Comparison of ENCODE assay signal across 8 cellular contexts in genomic region chr7:130921391-130922180, GRCh38.
DNase-seq lines count a peak whose midpoint lies in the region; ATAC-seq, FAIRE-seq and TF ChIP-seq lines count a peak whose summit lies in the region.

No MANE protein-coding gene starts in this region.

- H3K27ac ChIP-seq in ascending aorta (peak overlapping the region; percentile 89 to 94), kidney (ENCODE audit: low read depth in 2 of 2, low read length in 2 of 2) (peak overlapping the region; percentile 94 to 95), spleen (peak overlapping the region in 7 of 8 donors; percentile 67 to 76 (median 72))

- no peak for TF ChIP-seq CTCF in ascending aorta (IDR thresholded peaks at IDR 0.05)
- no peak for TF ChIP-seq CTCF in kidney (IDR thresholded peaks at IDR 0.05; ENCODE audit: borderline replicate concordance, extremely low read depth, insufficient read depth)
- TF ChIP-seq CTCF in spleen (IDR thresholded peaks at IDR 0.05 in 8 of 11, conservative IDR thresholded peaks at IDR 0.05 in 3 of 11): no peak

- no peaks in the 10 kb centered on the region for H3K27me3 ChIP-seq in ascending aorta
- H3K27me3 ChIP-seq in spleen (replicated peaks in 1 of 7): no peaks in the 10 kb centered on the region

- no peaks in the 10 kb centered on the region for H3K9me3 ChIP-seq in ascending aorta
- H3K9me3 ChIP-seq in kidney (ENCODE audit: control insufficient read depth in 1 of 2, low read length in 2 of 2): no peaks in the 10 kb centered on the region
- no peaks in the 10 kb centered on the region for H3K9me3 ChIP-seq in spleen

- WGBS in spleen, 5 donors: 56 to 86% (median 78%) methylated on average over 14 to 23 of the region's 23 CpGs

- FAIRE-seq in kidney (lab: Jason Lieb, UNC): no peak

- peak overlapping the region; percentile 70 to 72 for H3K9ac ChIP-seq in kidney (ENCODE audit: low read length in 2 of 2)

- TF ChIP-seq POLR2A in spleen (IDR thresholded peaks at IDR 0.05): no peak

- ATAC-seq in GM18517 (IDR thresholded peaks at IDR 0.05; ENCODE audit: unreplicated experiment) (no peak), GM21367 (IDR thresholded peaks at IDR 0.05; ENCODE audit: unreplicated experiment) (no peak)

- H3K36me3 ChIP-seq in ascending aorta: no peaks in the 10 kb centered on the region
- H3K36me3 ChIP-seq in kidney (ENCODE audit: control insufficient read depth in 1 of 2, insufficient read depth in 2 of 2, low read length in 2 of 2): peaks cover 2 to 7% of the 10 kb centered on the region in 2 donors
- H3K36me3 ChIP-seq in spleen: peaks cover 0 to 54% (median 11%) of the 10 kb centered on the region in 6 donors

- H3K4me3 ChIP-seq in ascending aorta: peak overlapping the region; percentile 31 to 56
- peak overlapping the region; percentile 42 to 54 for H3K4me3 ChIP-seq in kidney (ENCODE audit: low read length in 2 of 2)
- peak overlapping the region in 1 of 8 donors; percentile 9 for H3K4me3 ChIP-seq in spleen

- H3K4me1 ChIP-seq in ascending aorta (peaks cover 0 to 50% of the 10 kb centered on the region in 2 donors), kidney (ENCODE audit: control insufficient read depth in 1 of 2, insufficient read depth in 1 of 2, low read depth in 1 of 2, low read length in 2 of 2) (peaks cover 53 to 60% of the 10 kb centered on the region in 2 donors), spleen (peaks cover 29 to 100% (median 80%) of the 10 kb centered on the region in 6 donors)

- intact Hi-C loops in ascending aorta (cut with DNase I): loop anchor here (2.0 kb wide), 1 partner anchor 19 kb away; no protein-coding TSS in a partner anchor
- intact Hi-C loops in kidney (cut with DNase I): no loop called here
- intact Hi-C loops in spleen (cut with DNase I; ENCODE audit: low total_unique reads): no loop called here

- DNase-seq in NCI-H2081 (lab: John Stamatoyannopoulos, UW) (peak; percentile 14 to 59), NCI-H2081 treated with DMSO at 0.1 percent for 48 hours (lab: John Stamatoyannopoulos, UW) (no peak), ascending aorta (ENCODE audit: low spot score in 2 of 2) (peak in 1 of 2 donors; percentile 92), kidney (peak; percentile 91), spleen (no peak), SIG-M5 treated with dmso at 0.1 percent for 504 hours (lab: John Stamatoyannopoulos, UW; ENCODE audit: unreplicated experiment) (no peak)

Comparison
In these comparisons a context has a peak if more than half of its experiments do, and no peak if none do; other contexts are left out.
1. DNase-seq: peak in NCI-H2081 (2 of 2) and kidney (single experiment); none in NCI-H2081 treated with DMSO at 0.1 percent for 48 hours (single experiment), spleen (single experiment) and SIG-M5 treated with dmso at 0.1 percent for 504 hours (single experiment).
2. Peak in every context shown above with its lines, with median percentiles within 50 percentile points of each other: H3K27ac ChIP-seq.